In genomic region chr1:88029899-88030298, GRCh38 we compare ENCODE assay signal across 1 cellular context.
TF ChIP-seq lines count a peak whose summit lies in the region.

No MANE protein-coding gene starts in this region.

TF ChIP-seq in H1, 55 proteins besides CTCF, POLR2A, EP300 and RAD21 (continued from another document):
- no peak for TF ChIP-seq E2F6 (IDR thresholded peaks at IDR 0.05)
- no peak for TF ChIP-seq BRCA1 (IDR thresholded peaks at IDR 0.05; ENCODE audit: low read depth, low read length)
- TF ChIP-seq SP4 (IDR thresholded peaks at IDR 0.05; ENCODE audit: low read length): no peak
- no peak for TF ChIP-seq CBX8 (IDR thresholded peaks at IDR 0.05; ENCODE audit: borderline replicate concordance, low read depth, low read length)
- no peak for TF ChIP-seq TCF12 (IDR thresholded peaks at IDR 0.05; ENCODE audit: low read depth, low read length)
- no peak for TF ChIP-seq ATF3 (IDR thresholded peaks at IDR 0.05; ENCODE audit: insufficient read depth, low read depth, low read length)
- TF ChIP-seq SP1 (IDR thresholded peaks at IDR 0.05; ENCODE audit: low read depth, low read length): no peak
- no peak for TF ChIP-seq CTBP2 (IDR thresholded peaks at IDR 0.05; ENCODE audit: borderline replicate concordance, insufficient read depth, insufficient read length, low read length)
- no peak for TF ChIP-seq JUND (IDR thresholded peaks at IDR 0.05; ENCODE audit: low read length)
- TF ChIP-seq FOSL1 (IDR thresholded peaks at IDR 0.05; ENCODE audit: insufficient read depth, low read depth, low read length): no peak
